ENCODE assay signal across 8 cellular contexts in genomic region chrX:134460005-134460860, GRCh38. TPM values are rescaled to one million over a fixed set of nuclear protein-coding genes. Genes with fewer than 3 reads are reported as not detected.
A peak's percentile ranks its signal among the peaks of the same experiment; 100 is the strongest.
DNase-seq lines count a peak whose midpoint lies in the region; ATAC-seq and TF ChIP-seq lines count a peak whose summit lies in the region.

A gene with protein sequence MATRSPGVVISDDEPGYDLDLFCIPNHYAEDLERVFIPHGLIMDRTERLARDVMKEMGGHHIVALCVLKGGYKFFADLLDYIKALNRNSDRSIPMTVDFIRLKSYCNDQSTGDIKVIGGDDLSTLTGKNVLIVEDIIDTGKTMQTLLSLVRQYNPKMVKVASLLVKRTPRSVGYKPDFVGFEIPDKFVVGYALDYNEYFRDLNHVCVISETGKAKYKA (plus strand): TSS chrX:134460165. CDS start chrX:134460312, 147 bp downstream.

- in situ Hi-C loops in ACHN (cut with HindIII; ENCODE audit: low pct_ligation_motif_present, low pct_unique_long_range_greater_than_20kb, low sequenced_read_pairs): no loop called here

- no peaks in the 10 kb centered on the region for H3K27me3 Mint-ChIP-seq in chondrocyte (ENCODE audit: low read depth)

- peak within 1 kb of the TSS; percentile 80 for H3K4me3 Mint-ChIP-seq in chondrocyte (ENCODE audit: unreplicated experiment)

- intact Hi-C loops in left colon (cut with DNase I, micrococcal nuclease): no loop called here

- no peaks in the 10 kb centered on the region for H3K36me3 Mint-ChIP-seq in chondrocyte (ENCODE audit: low read depth)

- peaks cover 9% of the 10 kb centered on the region for H3K4me1 Mint-ChIP-seq in chondrocyte (ENCODE audit: low read depth)

- H3K9me3 Mint-ChIP-seq in chondrocyte (ENCODE audit: low read depth): no peaks in the 10 kb centered on the region

- ATAC-seq in GM18867 (IDR thresholded peaks at IDR 0.05; ENCODE audit: unreplicated experiment) (peak; percentile 86), HG03097 (IDR thresholded peaks at IDR 0.05; ENCODE audit: low FRiP score, unreplicated experiment) (peak; percentile 85), left colon (peak; percentile 99)

- no peak for TF ChIP-seq CTCF in chondrocyte (IDR thresholded peaks at IDR 0.05)

- DNase-seq in ACHN (peak; percentile 73), NCI-H2227 treated with DMSO at 0.1 percent for 48 hours (lab: John Stamatoyannopoulos, UW) (peak; percentile 85), chondrocyte (ENCODE audit: low spot score) (peak; percentile 92), left colon (peak; percentile 78 to 86)
- peak; percentile 69 to 80 for DNase-seq in activated CD4-positive, alpha-beta T cell treated with anti-CD3 and anti-CD28 coated beads for 4 hours
- peak; percentile 23 to 66 (median 52) for DNase-seq in stimulated activated CD4-positive, alpha-beta T cell treated with anti-CD3 and anti-CD28 coated beads, Interleukin-1b, Interleukin-23, amount 100 ng/mL, for 24 hours (ENCODE audit: low read depth in 4 of 4, low spot score in 1 of 4)

- peak within 1 kb of the TSS; percentile 91 for H3K27ac Mint-ChIP-seq in chondrocyte (ENCODE audit: unreplicated experiment)

RNA-seq across cellular contexts. Expression of the gene that starts here (rescaled TPM):
- total RNA-seq in chondrocyte: 17.3 to 22.4 TPM (median 17.4 TPM) in 3 replicates
- total RNA-seq in left colon: 10 to 100 TPM; 19.7 to 22.1 TPM

Comparison
In these comparisons a context has a peak if more than half of its experiments do, and no peak if none do; other contexts are left out.
1. Peak in every context shown above with its lines: DNase-seq and ATAC-seq.